Comparison of ENCODE assay signal across 8 cellular contexts in the genomic region with DNA sequence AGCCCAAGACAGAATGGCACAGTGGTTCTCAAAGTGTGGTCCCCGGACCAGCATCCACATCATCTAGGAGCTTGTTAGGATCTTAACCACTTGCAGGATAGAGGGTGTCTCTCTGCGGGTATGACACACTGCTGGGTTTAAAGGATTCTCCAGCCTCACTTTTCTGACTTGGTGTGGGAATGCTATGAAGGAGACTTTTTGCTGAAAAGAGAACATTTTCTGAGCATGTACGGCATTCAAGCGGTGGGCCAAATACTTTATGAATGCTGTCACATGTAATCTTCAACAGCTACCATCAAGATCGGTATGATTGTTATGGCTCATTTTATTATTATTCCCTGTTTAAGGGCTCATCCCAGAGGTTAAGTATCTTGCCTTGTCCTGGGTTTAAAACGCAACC. TPM values are rescaled to one million over a fixed set of nuclear protein-coding genes. Genes with fewer than 3 reads are reported as not detected.
DNase-seq lines count a peak whose midpoint lies in the region; ATAC-seq and TF ChIP-seq lines count a peak whose summit lies in the region.

No MANE protein-coding gene starts in this region.

- H3K36me3 ChIP-seq in endocrine pancreas (ENCODE audit: control insufficient read depth, insufficient read depth, low read length) (no peaks in the 10 kb centered on the region), vagina (no peaks in the 10 kb centered on the region)

- H3K36me3 Mint-ChIP-seq in neural crest cell (ENCODE audit: low read depth): no peaks in the 10 kb centered on the region
- peaks cover 15% of the 10 kb centered on the region for H3K36me3 Mint-ChIP-seq in effector memory CD8-positive, alpha-beta T cell (ENCODE audit: insufficient read depth)

- H3K4me3 ChIP-seq in right cardiac atrium (ENCODE audit: low read length) (no peak overlapping the region), endocrine pancreas (ENCODE audit: control insufficient read depth, insufficient read depth, low read length) (peak overlapping the region; percentile 47), vagina (no peak overlapping the region)

- H3K4me3 Mint-ChIP-seq in neural crest cell: peak overlapping the region; percentile 58
- no peak overlapping the region for H3K4me3 Mint-ChIP-seq in effector memory CD8-positive, alpha-beta T cell

- H3K27ac ChIP-seq in right cardiac atrium (ENCODE audit: low read length): peak overlapping the region; percentile 83
- H3K27ac ChIP-seq in vagina: peak overlapping the region; percentile 93

- H3K9ac ChIP-seq in endocrine pancreas (ENCODE audit: control insufficient read depth, insufficient read depth, low read length): no peak overlapping the region

- H3K27me3 ChIP-seq in right cardiac atrium (ENCODE audit: control insufficient read depth, insufficient read depth): no peaks in the 10 kb centered on the region
- H3K27me3 ChIP-seq in endocrine pancreas (ENCODE audit: control insufficient read depth, insufficient read depth, low read length): no peaks in the 10 kb centered on the region
- H3K27me3 ChIP-seq in vagina: no peaks in the 10 kb centered on the region

- ATAC-seq in right cardiac atrium (no peak), left ventricle myocardium superior (no peak), GM19397 (IDR thresholded peaks at IDR 0.05; ENCODE audit: unreplicated experiment) (no peak)
- ATAC-seq in effector memory CD8-positive, alpha-beta T cell (replicated peaks): no peak

- TF ChIP-seq POLR2A in vagina (IDR thresholded peaks at IDR 0.05): no peak

- no peaks in the 10 kb centered on the region for H3K9me3 Mint-ChIP-seq in neural crest cell
- H3K9me3 Mint-ChIP-seq in effector memory CD8-positive, alpha-beta T cell: no peaks in the 10 kb centered on the region

- H3K27ac Mint-ChIP-seq in neural crest cell (ENCODE audit: unreplicated experiment): no peak overlapping the region
- H3K27ac Mint-ChIP-seq in effector memory CD8-positive, alpha-beta T cell: no peak overlapping the region

- peaks cover 16% of the 10 kb centered on the region for H3K27me3 Mint-ChIP-seq in neural crest cell (ENCODE audit: low read depth)
- H3K27me3 Mint-ChIP-seq in effector memory CD8-positive, alpha-beta T cell: no peaks in the 10 kb centered on the region

- H3K4me1 ChIP-seq in right cardiac atrium (ENCODE audit: control insufficient read depth, insufficient read depth, low read length) (peaks cover 18% of the 10 kb centered on the region), endocrine pancreas (ENCODE audit: control insufficient read depth, insufficient read depth, low read length) (no peaks in the 10 kb centered on the region), vagina (peaks cover 61% of the 10 kb centered on the region)

- DNase-seq in right cardiac atrium (no peak), left ventricle myocardium superior (no peak), neural crest cell (ENCODE audit: low read depth, low spot score) (no peak), vagina (ENCODE audit: extremely low spot score in 2 of 2) (no peak)
- no peak for DNase-seq in stimulated activated naive CD4-positive, alpha-beta T cell (lab: John Stamatoyannopoulos, UW)
- DNase-seq in effector memory CD8-positive, alpha-beta T cell: no peak

- intact Hi-C loops in right cardiac atrium (cut with DNase I) (loop anchor here in 2 of 4 donors (2.0 to 10.0 kb wide), 3 partner anchors 49 to 351 kb away; no protein-coding TSS in a partner anchor), left ventricle myocardium superior (cut with micrococcal nuclease) (no loop called here), vagina (cut with DNase I) (loop anchor here (5.0 kb wide), 1 partner anchor 349 kb away; no protein-coding TSS in a partner anchor)

- peaks cover 56% of the 10 kb centered on the region for H3K4me1 Mint-ChIP-seq in neural crest cell
- peaks cover 40% of the 10 kb centered on the region in 2 donors for H3K4me1 Mint-ChIP-seq in effector memory CD8-positive, alpha-beta T cell (ENCODE audit: low read depth in 2 of 2)

- TF ChIP-seq CTCF in neural crest cell (conservative IDR thresholded peaks at IDR 0.05): no peak
- TF ChIP-seq CTCF in vagina (IDR thresholded peaks at IDR 0.05): no peak

- H3K9me3 ChIP-seq in right cardiac atrium (ENCODE audit: control insufficient read depth, low read length): no peaks in the 10 kb centered on the region
- H3K9me3 ChIP-seq in endocrine pancreas (ENCODE audit: control insufficient read depth, low read length): no peaks in the 10 kb centered on the region
- H3K9me3 ChIP-seq in vagina: no peaks in the 10 kb centered on the region

- 77% methylated on average over 6 of the region's 6 CpGs for WGBS in right cardiac atrium

RNA-seq across cellular contexts. Expression of a gene that starts 1.7 kb away (rescaled TPM):
- total RNA-seq in right cardiac atrium: 10 to 100 TPM; 16.7 to 33.6 (median 27.3) TPM
- 23.8 TPM for polyA plus RNA-seq in right cardiac atrium
- total RNA-seq in left ventricle myocardium superior: 58.0 TPM
- total RNA-seq in neural crest cell: 10.3 and 14.1 TPM in 2 replicates
- total RNA-seq in vagina: 91.6 TPM
